In genomic region chr1:177185209-177185608, GRCh38 we compare ENCODE assay signal across 2 cellular contexts.
TF ChIP-seq lines count a peak whose summit lies in the region.

No MANE protein-coding gene starts in this region.

TF ChIP-seq in liver, 16 proteins besides CTCF, POLR2A, EP300 and RAD21 (continued from another document):
- TF ChIP-seq, protein P1, sequence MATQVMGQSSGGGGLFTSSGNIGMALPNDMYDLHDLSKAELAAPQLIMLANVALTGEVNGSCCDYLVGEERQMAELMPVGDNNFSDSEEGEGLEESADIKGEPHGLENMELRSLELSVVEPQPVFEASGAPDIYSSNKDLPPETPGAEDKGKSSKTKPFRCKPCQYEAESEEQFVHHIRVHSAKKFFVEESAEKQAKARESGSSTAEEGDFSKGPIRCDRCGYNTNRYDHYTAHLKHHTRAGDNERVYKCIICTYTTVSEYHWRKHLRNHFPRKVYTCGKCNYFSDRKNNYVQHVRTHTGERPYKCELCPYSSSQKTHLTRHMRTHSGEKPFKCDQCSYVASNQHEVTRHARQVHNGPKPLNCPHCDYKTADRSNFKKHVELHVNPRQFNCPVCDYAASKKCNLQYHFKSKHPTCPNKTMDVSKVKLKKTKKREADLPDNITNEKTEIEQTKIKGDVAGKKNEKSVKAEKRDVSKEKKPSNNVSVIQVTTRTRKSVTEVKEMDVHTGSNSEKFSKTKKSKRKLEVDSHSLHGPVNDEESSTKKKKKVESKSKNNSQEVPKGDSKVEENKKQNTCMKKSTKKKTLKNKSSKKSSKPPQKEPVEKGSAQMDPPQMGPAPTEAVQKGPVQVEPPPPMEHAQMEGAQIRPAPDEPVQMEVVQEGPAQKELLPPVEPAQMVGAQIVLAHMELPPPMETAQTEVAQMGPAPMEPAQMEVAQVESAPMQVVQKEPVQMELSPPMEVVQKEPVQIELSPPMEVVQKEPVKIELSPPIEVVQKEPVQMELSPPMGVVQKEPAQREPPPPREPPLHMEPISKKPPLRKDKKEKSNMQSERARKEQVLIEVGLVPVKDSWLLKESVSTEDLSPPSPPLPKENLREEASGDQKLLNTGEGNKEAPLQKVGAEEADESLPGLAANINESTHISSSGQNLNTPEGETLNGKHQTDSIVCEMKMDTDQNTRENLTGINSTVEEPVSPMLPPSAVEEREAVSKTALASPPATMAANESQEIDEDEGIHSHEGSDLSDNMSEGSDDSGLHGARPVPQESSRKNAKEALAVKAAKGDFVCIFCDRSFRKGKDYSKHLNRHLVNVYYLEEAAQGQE (IDR thresholded peaks at IDR 0.05), result no peak
- TF ChIP-seq ZBTB33 (IDR thresholded peaks at IDR 0.05) (no peak), FOXA1 (IDR thresholded peaks at IDR 0.05) (no peak), EGR1 (IDR thresholded peaks at IDR 0.05; ENCODE audit: low read depth in 2 of 2) (no peak), HNF4G (IDR thresholded peaks at IDR 0.05) (no peak), RXRA (IDR thresholded peaks at IDR 0.05) (no peak), HNF4A (conservative IDR thresholded peaks at IDR 0.05) (no peak), NR2F2 (IDR thresholded peaks at IDR 0.05) (no peak), ATF3 (IDR thresholded peaks at IDR 0.05) (no peak)
TF ChIP-seq in liver: peak in this region for 0.

TF ChIP-seq in HepG2, 621 proteins besides CTCF, POLR2A, EP300 and RAD21 (continued from another document):
- TF ChIP-seq, protein P2, sequence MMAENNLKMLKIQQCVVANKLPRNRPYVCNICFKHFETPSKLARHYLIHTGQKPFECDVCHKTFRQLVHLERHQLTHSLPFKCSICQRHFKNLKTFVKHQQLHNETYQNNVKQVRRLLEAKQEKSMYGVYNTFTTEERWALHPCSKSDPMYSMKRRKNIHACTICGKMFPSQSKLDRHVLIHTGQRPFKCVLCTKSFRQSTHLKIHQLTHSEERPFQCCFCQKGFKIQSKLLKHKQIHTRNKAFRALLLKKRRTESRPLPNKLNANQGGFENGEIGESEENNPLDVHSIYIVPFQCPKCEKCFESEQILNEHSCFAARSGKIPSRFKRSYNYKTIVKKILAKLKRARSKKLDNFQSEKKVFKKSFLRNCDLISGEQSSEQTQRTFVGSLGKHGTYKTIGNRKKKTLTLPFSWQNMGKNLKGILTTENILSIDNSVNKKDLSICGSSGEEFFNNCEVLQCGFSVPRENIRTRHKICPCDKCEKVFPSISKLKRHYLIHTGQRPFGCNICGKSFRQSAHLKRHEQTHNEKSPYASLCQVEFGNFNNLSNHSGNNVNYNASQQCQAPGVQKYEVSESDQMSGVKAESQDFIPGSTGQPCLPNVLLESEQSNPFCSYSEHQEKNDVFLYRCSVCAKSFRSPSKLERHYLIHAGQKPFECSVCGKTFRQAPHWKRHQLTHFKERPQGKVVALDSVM (CRISPR knock-in tag; IDR thresholded peaks at IDR 0.05), result no peak
- no peak for TF ChIP-seq ZKSCAN5 (CRISPR knock-in tag; IDR thresholded peaks at IDR 0.05)
